ENCODE assay signal across 30 cellular contexts in the genomic region with DNA sequence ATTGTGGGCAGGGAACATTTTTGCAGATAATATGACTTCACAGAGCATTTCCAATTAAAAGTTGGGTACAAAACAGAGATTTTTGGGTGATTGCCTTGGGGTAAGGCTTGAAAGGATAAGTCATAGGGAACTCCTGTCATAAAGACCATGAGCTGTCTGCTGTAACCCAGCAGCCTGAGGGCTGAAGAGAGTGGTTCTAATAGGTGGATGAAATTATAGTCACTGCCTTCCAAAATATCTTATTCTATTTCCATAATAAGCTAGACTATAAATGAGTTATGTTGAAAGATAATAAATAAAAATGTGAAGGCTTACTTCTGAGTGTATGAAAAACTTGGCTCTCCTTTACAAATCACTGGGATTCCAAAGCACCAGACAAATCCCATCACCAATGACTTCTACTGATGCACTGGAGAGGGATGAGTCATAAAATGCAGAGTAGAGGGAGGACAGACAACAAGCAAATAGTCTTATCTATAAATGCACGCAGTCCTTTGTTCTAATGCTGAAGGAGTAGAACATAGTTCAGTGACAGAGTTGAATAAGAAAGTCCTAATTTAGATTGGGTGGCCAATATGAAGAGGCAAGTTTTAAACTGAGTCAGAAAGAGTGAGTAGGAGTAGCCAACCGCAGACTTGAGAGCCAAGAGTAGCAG.
DNase-seq lines count a peak whose midpoint lies in the region; ATAC-seq, FAIRE-seq and TF ChIP-seq lines count a peak whose summit lies in the region.
"Had no signal": no experiment of that assay in that cellular context is flagged by ENCODE, and none has a peak within 500 bp of the region (broad histone marks: within the 10 kb centered on the region; RNA-seq: fewer than 3 reads in every experiment).

No MANE protein-coding gene starts in this region.

- peak overlapping the region; percentile 53; the same call in 1 of the 2 replicates for H3K4me2 ChIP-seq in GM23338
- H3K4me2 ChIP-seq in astrocyte (ENCODE audit: low read length), result peak overlapping the region; percentile 26

- H3K27me3 Mint-ChIP-seq in GM23338 (ENCODE audit: insufficient read depth, low read depth, poor library complexity) (peaks cover 4% of the 10 kb centered on the region), astrocyte (ENCODE audit: low read depth, unreplicated experiment) (no peaks in the 10 kb centered on the region)
- H3K27me3 Mint-ChIP-seq: activated CD8-positive, alpha-beta memory T cell treated with anti-CD3 and anti-CD28 coated beads, Interleukin-2, amount 10 ng/mL, durations not matched to agents 7 days and 5 days; naive thymus-derived CD8-positive, alpha-beta T cell; T-helper 17 cell had no signal

- H3K36me3 ChIP-seq in GM23338 (ENCODE audit: insufficient read depth), result no peaks in the 10 kb centered on the region
- H3K36me3 ChIP-seq in astrocyte (ENCODE audit: insufficient read depth, low read length), result no peaks in the 10 kb centered on the region
- H3K36me3 ChIP-seq: left lung, SJSA1 had no signal

- H3K4me3 ChIP-seq in GM23338, result peak overlapping the region; percentile 22; the same call in 1 of the 2 replicates
- no peak overlapping the region for H3K4me3 ChIP-seq in astrocyte (ENCODE audit: insufficient read depth, low read depth, low read length)
- H3K4me3 ChIP-seq in fibroblast of villous mesenchyme (ENCODE audit: low read depth, low read length), result no peak overlapping the region
- H3K4me3 ChIP-seq: left lung, SJSA1 had no signal

- peak; percentile 60 for DNase-seq in AG08395 (ENCODE audit: low spot score)
- DNase-seq in GM23338 (ENCODE audit: low spot score), result no peak
- peak; percentile 98 for DNase-seq in astrocyte (ENCODE audit: low read depth)
- DNase-seq in fibroblast of villous mesenchyme (ENCODE audit: low read depth), result peak; percentile 7
- no peak for DNase-seq in DMS114 treated with DMSO at 0.1 percent for 48 hours (lab: John Stamatoyannopoulos, UW; ENCODE audit: unreplicated experiment)
- DNase-seq in NCI-H526 treated with DMSO at 0.1 percent for 48 hours (lab: John Stamatoyannopoulos, UW), result no peak
- DNase-seq in stimulated activated CD4-positive, alpha-beta T cell treated with anti-CD3 and anti-CD28 coated beads, Interleukin-2, amount 100 ng/mL, for 48 hours, result no peak
- DNase-seq: activated CD4-positive, alpha-beta T cell treated with anti-CD3 and anti-CD28 coated beads, Interleukin-2, amount 50 U/mL, for 1 hour; activated CD8-positive, alpha-beta memory T cell treated with anti-CD3 and anti-CD28 coated beads, Interleukin-2, amount 10 ng/mL, durations not matched to agents 7 days and 5 days; activated naive CD4-positive, alpha-beta T cell treated with anti-CD3 and anti-CD28 coated beads for 36 hours; activated T-cell treated with anti-CD3 and anti-CD28 coated beads, Interleukin-2, amount 50 U/mL, for 72 hours; Calu3; dermis blood vessel endothelial cell; GOT3; immature natural killer cell; KG1; left lung; MV-4-11; naive thymus-derived CD8-positive, alpha-beta T cell; NCI-H146; NCI-H524; small intestine; stimulated activated CD4-positive, alpha-beta T cell treated with anti-CD3 and anti-CD28 coated beads, Interleukin-2, amount 100 ng/mL, for 24 hours; substantia nigra; T-helper 17 cell had no signal

- H3K9me3 Mint-ChIP-seq in GM23338 (peaks cover 77% of the 10 kb centered on the region), astrocyte (ENCODE audit: unreplicated experiment) (peaks cover 3% of the 10 kb centered on the region)
- H3K9me3 Mint-ChIP-seq: mesothelial cell of epicardium had no signal

- H3F3A ChIP-seq in GM23338 (replicated peaks; ENCODE audit: low read depth), result no peaks in the 10 kb centered on the region

- peak overlapping the region; percentile 37 for H3K9ac ChIP-seq in astrocyte (ENCODE audit: low read length)

- H3K27me3 ChIP-seq in GM23338 (ENCODE audit: insufficient read depth) (no peaks in the 10 kb centered on the region), astrocyte (ENCODE audit: insufficient read depth, low read length) (no peaks in the 10 kb centered on the region)
- H3K27me3 ChIP-seq: left lung, SJSA1 had no signal

- H3K27ac Mint-ChIP-seq in GM23338 (no peak overlapping the region), astrocyte (ENCODE audit: unreplicated experiment) (no peak overlapping the region)
- H3K27ac Mint-ChIP-seq: activated CD8-positive, alpha-beta memory T cell treated with anti-CD3 and anti-CD28 coated beads, Interleukin-2, amount 10 ng/mL, durations not matched to agents 7 days and 5 days; activated naive CD4-positive, alpha-beta T cell treated with anti-CD3 and anti-CD28 coated beads for 36 hours; activated T-cell treated with anti-CD3 and anti-CD28 coated beads, Interleukin-2, amount 50 U/mL, for 72 hours; immature natural killer cell; mesothelial cell of epicardium; naive thymus-derived CD8-positive, alpha-beta T cell; T-helper 17 cell had no signal

- TF ChIP-seq CTCF in GM23338 (conservative IDR thresholded peaks at IDR 0.05; ENCODE audit: low read depth in 2 of 2) (no peak), astrocyte (IDR thresholded peaks at IDR 0.05; ENCODE audit: insufficient read depth, low read depth, low read length) (no peak), fibroblast of villous mesenchyme (IDR thresholded peaks at IDR 0.05; ENCODE audit: insufficient read depth, low read depth, low read length) (no peak)

- H2AFZ ChIP-seq in GM23338, result peak overlapping the region; percentile 24
- no peak overlapping the region for H2AFZ ChIP-seq in astrocyte (ENCODE audit: low read depth, low read length)

- no peaks in the 10 kb centered on the region for H4K20me1 ChIP-seq in GM23338 (replicated peaks; ENCODE audit: insufficient read depth)
- no peaks in the 10 kb centered on the region for H4K20me1 ChIP-seq in astrocyte (ENCODE audit: insufficient read depth, low read length)

- no peak overlapping the region for H3K4me3 Mint-ChIP-seq in GM23338
- H3K4me3 Mint-ChIP-seq in astrocyte (ENCODE audit: unreplicated experiment), result no peak overlapping the region
- H3K4me3 Mint-ChIP-seq: activated CD8-positive, alpha-beta memory T cell treated with anti-CD3 and anti-CD28 coated beads, Interleukin-2, amount 10 ng/mL, durations not matched to agents 7 days and 5 days; activated naive CD4-positive, alpha-beta T cell treated with anti-CD3 and anti-CD28 coated beads for 36 hours; activated T-cell treated with anti-CD3 and anti-CD28 coated beads, Interleukin-2, amount 50 U/mL, for 72 hours; immature natural killer cell; mesothelial cell of epicardium; naive thymus-derived CD8-positive, alpha-beta T cell; T-helper 17 cell had no signal

- H3K9me2 ChIP-seq in GM23338 (ENCODE audit: insufficient read depth), result no peaks in the 10 kb centered on the region; the same call in 1 of the 2 replicates

- H3K4me1 Mint-ChIP-seq in GM23338, result peaks cover 23% of the 10 kb centered on the region; the same call in 2 of the 3 replicates
- H3K4me1 Mint-ChIP-seq in astrocyte (ENCODE audit: low read depth, unreplicated experiment), result peaks cover 7% of the 10 kb centered on the region
- H3K4me1 Mint-ChIP-seq: activated CD8-positive, alpha-beta memory T cell treated with anti-CD3 and anti-CD28 coated beads, Interleukin-2, amount 10 ng/mL, durations not matched to agents 7 days and 5 days; immature natural killer cell; mesothelial cell of epicardium; naive thymus-derived CD8-positive, alpha-beta T cell; T-helper 17 cell had no signal

- no peak for ATAC-seq in GM23338
- ATAC-seq in GM18873 (IDR thresholded peaks at IDR 0.05; ENCODE audit: low FRiP score, unreplicated experiment), result no peak
- ATAC-seq: activated CD8-positive, alpha-beta memory T cell treated with anti-CD3 and anti-CD28 coated beads, Interleukin-2, amount 10 ng/mL, durations not matched to agents 7 days and 5 days; activated T-cell treated with anti-CD3 and anti-CD28 coated beads, Interleukin-2, amount 50 U/mL, for 72 hours; left lung; naive thymus-derived CD8-positive, alpha-beta T cell; T-helper 17 cell had no signal

- peak; percentile 63 for FAIRE-seq in astrocyte (lab: Jason Lieb, UNC)
- FAIRE-seq: RCC 7860, small intestine had no signal

- H3K36me3 Mint-ChIP-seq in GM23338 (ENCODE audit: low read depth), result peaks cover 3% of the 10 kb centered on the region; the same call in 2 of the 3 replicates
- H3K36me3 Mint-ChIP-seq in astrocyte (ENCODE audit: low read depth, unreplicated experiment), result no peaks in the 10 kb centered on the region
- H3K36me3 Mint-ChIP-seq: activated CD8-positive, alpha-beta memory T cell treated with anti-CD3 and anti-CD28 coated beads, Interleukin-2, amount 10 ng/mL, durations not matched to agents 7 days and 5 days; immature natural killer cell; mesothelial cell of epicardium had no signal

- no peaks in the 10 kb centered on the region for H3K9me3 ChIP-seq in astrocyte (ENCODE audit: insufficient read depth, low read depth, low read length)
- H3K9me3 ChIP-seq: left lung had no signal

- peaks cover 31% of the 10 kb centered on the region for H3K4me1 ChIP-seq in GM23338 (ENCODE audit: insufficient read depth)
- H3K4me1 ChIP-seq in astrocyte (ENCODE audit: insufficient read depth, low read length), result peaks cover 22% of the 10 kb centered on the region
- H3K4me1 ChIP-seq: left lung, SJSA1 had no signal

- H3K79me2 ChIP-seq in GM23338 (replicated peaks; ENCODE audit: insufficient read depth) (no peaks in the 10 kb centered on the region), astrocyte (ENCODE audit: insufficient read depth, low read length) (no peaks in the 10 kb centered on the region)

- H3K27ac ChIP-seq in GM23338 (ENCODE audit: low read depth) (peak overlapping the region; percentile 29; the same call in 1 of the 2 replicates), astrocyte (ENCODE audit: low read depth, low read length) (peak overlapping the region; percentile 61)
- H3K27ac ChIP-seq: C4-2B, left lung, SJSA1 had no signal

Comparison
In these comparisons a context has a peak if more than half of its experiments do, and no peak if none do; other contexts are left out.
1. DNase-seq: peak in AG08395 (single experiment), astrocyte (single experiment) and fibroblast of villous mesenchyme (single experiment); none in GM23338 (single experiment), DMS114 treated with DMSO at 0.1 percent for 48 hours (single experiment), NCI-H526 treated with DMSO at 0.1 percent for 48 hours (single experiment) and stimulated activated CD4-positive, alpha-beta T cell treated with anti-CD3 and anti-CD28 coated beads, Interleukin-2, amount 100 ng/mL, for 48 hours (0 of 2).